In the genomic region with DNA sequence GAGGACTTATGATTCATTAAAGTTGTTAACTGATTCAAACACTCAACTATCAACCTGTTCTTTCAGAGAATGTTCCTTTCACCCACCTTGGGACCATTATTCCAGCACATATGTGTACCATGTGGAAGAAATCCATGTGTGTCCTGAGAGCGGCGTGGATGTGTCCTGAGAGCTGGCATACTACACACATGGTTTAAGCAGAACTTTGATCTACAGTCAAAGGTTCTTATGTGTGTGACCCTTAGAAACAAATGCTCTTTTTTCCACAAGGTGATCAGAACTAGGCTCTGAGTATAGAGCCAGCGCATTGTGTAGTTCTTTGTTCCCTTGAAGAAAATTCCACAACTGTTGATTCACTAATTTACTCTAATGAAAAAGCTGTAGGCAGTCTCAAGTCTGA, we compare ENCODE assay signal across 40 cellular contexts.
"Had no signal": no experiment of that assay in that cellular context is flagged by ENCODE, and none has a peak within 500 bp of the region (broad histone marks: within the 10 kb centered on the region; RNA-seq: fewer than 3 reads in every experiment).

No MANE protein-coding gene starts in this region.

- H3K4me1 ChIP-seq: adrenal gland, ascending aorta, body of pancreas, breast epithelium had no signal

- DNase-seq: activated effector memory CD4-positive, alpha-beta T cell treated with anti-CD3 and anti-CD28 coated beads, Interleukin-2, amount 50 U/mL, for 16 hours; activated effector memory CD4-positive, alpha-beta T cell treated with Interleukin-2 at 50 U/mL for 16 hours; activated gamma-delta T cell; activated gamma-delta T cell treated with Interleukin-2 at 50 U/mL for 16 hours; activated naive CD4-positive, alpha-beta T cell; activated naive CD4-positive, alpha-beta T cell treated with anti-CD3 and anti-CD28 coated beads for 36 hours; activated naive CD4-positive, alpha-beta T cell treated with anti-CD3 and anti-CD28 coated beads, Interleukin-2, amount 10 ng/mL, durations not matched to agents 7 days and 5 days; activated naive CD4-positive, alpha-beta T cell treated with anti-CD3 and anti-CD28 coated beads, Interleukin-2, amount 50 U/mL, for 16 hours; activated naive CD4-positive, alpha-beta T cell treated with Interleukin-2 at 50 U/mL for 16 hours; activated naive CD8-positive, alpha-beta T cell treated with anti-CD3 and anti-CD28 coated beads for 36 hours; activated naive CD8-positive, alpha-beta T cell treated with anti-CD3 and anti-CD28 coated beads, Interleukin-2, amount 10 ng/mL, durations not matched to agents 7 days and 5 days; activated naive CD8-positive, alpha-beta T cell treated with anti-CD3 and anti-CD28 coated beads, Interleukin-2, amount 50 U/mL, for 24 hours; activated T-cell treated with anti-CD3 and anti-CD28 coated beads for 4 hours; activated T-cell treated with anti-CD3 and anti-CD28 coated beads, Interleukin-2, amount 50 U/mL, for 1 hour; activated T-cell treated with anti-CD3 and anti-CD28 coated beads, Interleukin-2, amount 50 U/mL, for 4 hours; activated T-cell treated with anti-CD3 and anti-CD28 coated beads, Interleukin-2, amount 50 U/mL, for 48 hours; activated T-cell treated with anti-CD3 and anti-CD28 coated beads, Interleukin-2, amount 50 U/mL, for 72 hours; adrenal gland; amniotic stem cell; amygdala; anterior cingulate cortex; aorta; body of pancreas; brain microvascular endothelial cell; caudate nucleus; central memory CD4-positive, alpha-beta T cell; cerebellar nuclear complex had no signal

- H3K9me3 ChIP-seq: adrenal gland, breast epithelium had no signal

- H3K9me3 Mint-ChIP-seq: activated naive CD4-positive, alpha-beta T cell treated with anti-CD3 and anti-CD28 coated beads for 36 hours; activated naive CD4-positive, alpha-beta T cell treated with anti-CD3 and anti-CD28 coated beads, Interleukin-2, amount 50 U/mL, for 24 hours; activated naive CD4-positive, alpha-beta T cell treated with anti-CD3 and anti-CD28 coated beads, Interleukin-2, amount 50 U/mL, for 72 hours; activated naive CD8-positive, alpha-beta T cell treated with anti-CD3 and anti-CD28 coated beads, Interleukin-2, amount 50 U/mL, for 24 hours; activated T-cell treated with anti-CD3 and anti-CD28 coated beads, Interleukin-2, amount 50 U/mL, for 72 hours; activated T-helper 1 cell treated with anti-CD3 and anti-CD28 coated beads, Interleukin-12 subunit alpha, Interleukin-12 subunit beta, Interleukin-2, Interleukin-4 antibody, amounts not matched to agents 30 ng/mL and 10 ng/mL and 1 ng/mL, durations not matched to agents 14 hours and 24 hours and 36 hours; activated T-helper 17 cell treated with anti-CD3 and anti-CD28 coated beads, Interleukin-2, amount 50 U/mL, for 72 hours; activated T-helper 2 cell treated with anti-CD3 and anti-CD28 coated beads, Interferon-gamma antibody, Interleukin-2, Interleukin-4, amounts not matched to agents 10 μg/mL and 5 μg/mL and 100 μg/mL, durations not matched to agents 14 hours and 24 hours and 36 hours; central memory CD8-positive, alpha-beta T cell had no signal

- H3K27me3 Mint-ChIP-seq: activated naive CD4-positive, alpha-beta T cell treated with anti-CD3 and anti-CD28 coated beads, Interleukin-2, amount 10 ng/mL, durations not matched to agents 7 days and 5 days; activated naive CD4-positive, alpha-beta T cell treated with anti-CD3 and anti-CD28 coated beads, Interleukin-2, amount 50 U/mL, for 24 hours; activated naive CD8-positive, alpha-beta T cell; activated naive CD8-positive, alpha-beta T cell treated with anti-CD3 and anti-CD28 coated beads for 36 hours; activated naive CD8-positive, alpha-beta T cell treated with anti-CD3 and anti-CD28 coated beads, Interleukin-2, amount 10 ng/mL, durations not matched to agents 7 days and 5 days; activated naive CD8-positive, alpha-beta T cell treated with anti-CD3 and anti-CD28 coated beads, Interleukin-2, amount 50 U/mL, for 24 hours; activated T-helper 17 cell treated with anti-CD3 and anti-CD28 coated beads, Interleukin-2, amount 50 U/mL, for 72 hours; central memory CD8-positive, alpha-beta T cell had no signal

- H3K27ac ChIP-seq: adrenal gland, ascending aorta, body of pancreas, brain microvascular endothelial cell, breast epithelium, cardiac muscle cell had no signal

- H3K4me3 Mint-ChIP-seq: activated naive CD4-positive, alpha-beta T cell treated with anti-CD3 and anti-CD28 coated beads for 36 hours; activated naive CD4-positive, alpha-beta T cell treated with anti-CD3 and anti-CD28 coated beads, Interleukin-2, amount 10 ng/mL, durations not matched to agents 7 days and 5 days; activated naive CD4-positive, alpha-beta T cell treated with anti-CD3 and anti-CD28 coated beads, Interleukin-2, amount 50 U/mL, for 24 hours; activated naive CD8-positive, alpha-beta T cell; activated naive CD8-positive, alpha-beta T cell treated with anti-CD3 and anti-CD28 coated beads for 36 hours; activated naive CD8-positive, alpha-beta T cell treated with anti-CD3 and anti-CD28 coated beads, Interleukin-2, amount 10 ng/mL, durations not matched to agents 7 days and 5 days; activated naive CD8-positive, alpha-beta T cell treated with anti-CD3 and anti-CD28 coated beads, Interleukin-2, amount 50 U/mL, for 24 hours; activated T-cell treated with anti-CD3 and anti-CD28 coated beads, Interleukin-2, amount 50 U/mL, for 4 hours; activated T-cell treated with anti-CD3 and anti-CD28 coated beads, Interleukin-2, amount 50 U/mL, for 72 hours; activated T-helper 1 cell treated with anti-CD3 and anti-CD28 coated beads, Interleukin-12 subunit alpha, Interleukin-12 subunit beta, Interleukin-2, Interleukin-4 antibody, amounts not matched to agents 30 ng/mL and 10 ng/mL and 1 ng/mL, durations not matched to agents 14 hours and 24 hours and 36 hours; activated T-helper 17 cell treated with anti-CD3 and anti-CD28 coated beads, Interleukin-2, amount 50 U/mL, for 72 hours; brain; central memory CD8-positive, alpha-beta T cell had no signal

- H3K27ac Mint-ChIP-seq: activated naive CD4-positive, alpha-beta T cell treated with anti-CD3 and anti-CD28 coated beads for 36 hours; activated naive CD4-positive, alpha-beta T cell treated with anti-CD3 and anti-CD28 coated beads, Interleukin-2, amount 10 ng/mL, durations not matched to agents 7 days and 5 days; activated naive CD4-positive, alpha-beta T cell treated with anti-CD3 and anti-CD28 coated beads, Interleukin-2, amount 50 U/mL, for 24 hours; activated naive CD4-positive, alpha-beta T cell treated with anti-CD3 and anti-CD28 coated beads, Interleukin-2, amount 50 U/mL, for 72 hours; activated naive CD8-positive, alpha-beta T cell treated with anti-CD3 and anti-CD28 coated beads for 36 hours; activated naive CD8-positive, alpha-beta T cell treated with anti-CD3 and anti-CD28 coated beads, Interleukin-2, amount 10 ng/mL, durations not matched to agents 7 days and 5 days; activated naive CD8-positive, alpha-beta T cell treated with anti-CD3 and anti-CD28 coated beads, Interleukin-2, amount 50 U/mL, for 24 hours; activated T-cell treated with anti-CD3 and anti-CD28 coated beads, Interleukin-2, amount 50 U/mL, for 72 hours; activated T-helper 1 cell treated with anti-CD3 and anti-CD28 coated beads, Interleukin-12 subunit alpha, Interleukin-12 subunit beta, Interleukin-2, Interleukin-4 antibody, amounts not matched to agents 30 ng/mL and 10 ng/mL and 1 ng/mL, durations not matched to agents 14 hours and 24 hours and 36 hours; activated T-helper 17 cell treated with anti-CD3 and anti-CD28 coated beads, Interleukin-2, amount 50 U/mL, for 72 hours; activated T-helper 2 cell treated with anti-CD3 and anti-CD28 coated beads, Interferon-gamma antibody, Interleukin-2, Interleukin-4, amounts not matched to agents 10 μg/mL and 5 μg/mL and 100 μg/mL, durations not matched to agents 14 hours and 24 hours and 36 hours; brain had no signal

- ATAC-seq: activated naive CD4-positive, alpha-beta T cell treated with anti-CD3 and anti-CD28 coated beads, Interleukin-2, amount 50 U/mL, for 72 hours; activated naive CD8-positive, alpha-beta T cell treated with anti-CD3 and anti-CD28 coated beads, Interleukin-2, amount 50 U/mL, for 24 hours; activated T-cell treated with anti-CD3 and anti-CD28 coated beads, Interleukin-2, amount 50 U/mL, for 4 hours; activated T-cell treated with anti-CD3 and anti-CD28 coated beads, Interleukin-2, amount 50 U/mL, for 72 hours; activated T-helper 17 cell treated with anti-CD3 and anti-CD28 coated beads, Interleukin-2, amount 50 U/mL, for 72 hours; body of pancreas had no signal

- FAIRE-seq: astrocyte, bronchial epithelial cell had no signal

- H3K4me3 ChIP-seq: adrenal gland, ascending aorta, body of pancreas, breast epithelium, cardiac muscle cell had no signal

- H3K36me3 ChIP-seq: adrenal gland, brain microvascular endothelial cell, breast epithelium, cardiac muscle cell had no signal

- H3K27me3 ChIP-seq: adrenal gland, ascending aorta, body of pancreas, brain microvascular endothelial cell, breast epithelium, cardiac muscle cell had no signal
